In the genomic region with DNA sequence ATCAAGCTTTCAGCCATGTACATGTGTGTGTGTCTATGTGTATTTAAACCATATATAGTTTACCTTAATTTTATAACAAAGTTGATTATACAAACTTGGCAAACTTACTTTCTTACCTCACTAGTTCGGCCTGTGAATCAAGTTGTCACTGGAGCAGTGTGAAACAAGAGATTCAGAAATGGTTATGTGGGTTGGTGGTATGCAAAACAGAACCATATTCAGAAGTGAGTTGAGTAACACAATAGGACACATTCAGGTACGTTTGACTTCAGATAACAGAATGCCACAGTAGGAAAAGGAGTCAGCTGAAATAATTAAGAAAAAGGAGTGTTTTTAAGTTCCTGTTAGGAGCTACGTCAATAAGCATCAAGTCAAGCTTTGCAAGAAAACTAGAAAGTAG, we compare ENCODE assay signal across 1 cellular context.
TF ChIP-seq lines count a peak whose summit lies in the region.

No MANE protein-coding gene starts in this region.

TF ChIP-seq in GM12878, 131 proteins besides CTCF, POLR2A, EP300 and RAD21:
- TF ChIP-seq, protein P1, sequence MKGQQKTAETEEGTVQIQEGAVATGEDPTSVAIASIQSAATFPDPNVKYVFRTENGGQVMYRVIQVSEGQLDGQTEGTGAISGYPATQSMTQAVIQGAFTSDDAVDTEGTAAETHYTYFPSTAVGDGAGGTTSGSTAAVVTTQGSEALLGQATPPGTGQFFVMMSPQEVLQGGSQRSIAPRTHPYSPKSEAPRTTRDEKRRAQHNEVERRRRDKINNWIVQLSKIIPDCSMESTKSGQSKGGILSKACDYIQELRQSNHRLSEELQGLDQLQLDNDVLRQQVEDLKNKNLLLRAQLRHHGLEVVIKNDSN (IDR thresholded peaks at IDR 0.05; ENCODE audit: borderline replicate concordance, extremely low read length, insufficient read depth, low read depth, low read length) = no peak
- TF ChIP-seq FOS (IDR thresholded peaks at IDR 0.05; ENCODE audit: borderline replicate concordance, extremely low read depth, insufficient read length) = no peak
- TF ChIP-seq NR2C2 (IDR thresholded peaks at IDR 0.05; ENCODE audit: borderline replicate concordance, control insufficient read depth, insufficient read length, low read depth) = no peak
- TF ChIP-seq, protein P2, sequence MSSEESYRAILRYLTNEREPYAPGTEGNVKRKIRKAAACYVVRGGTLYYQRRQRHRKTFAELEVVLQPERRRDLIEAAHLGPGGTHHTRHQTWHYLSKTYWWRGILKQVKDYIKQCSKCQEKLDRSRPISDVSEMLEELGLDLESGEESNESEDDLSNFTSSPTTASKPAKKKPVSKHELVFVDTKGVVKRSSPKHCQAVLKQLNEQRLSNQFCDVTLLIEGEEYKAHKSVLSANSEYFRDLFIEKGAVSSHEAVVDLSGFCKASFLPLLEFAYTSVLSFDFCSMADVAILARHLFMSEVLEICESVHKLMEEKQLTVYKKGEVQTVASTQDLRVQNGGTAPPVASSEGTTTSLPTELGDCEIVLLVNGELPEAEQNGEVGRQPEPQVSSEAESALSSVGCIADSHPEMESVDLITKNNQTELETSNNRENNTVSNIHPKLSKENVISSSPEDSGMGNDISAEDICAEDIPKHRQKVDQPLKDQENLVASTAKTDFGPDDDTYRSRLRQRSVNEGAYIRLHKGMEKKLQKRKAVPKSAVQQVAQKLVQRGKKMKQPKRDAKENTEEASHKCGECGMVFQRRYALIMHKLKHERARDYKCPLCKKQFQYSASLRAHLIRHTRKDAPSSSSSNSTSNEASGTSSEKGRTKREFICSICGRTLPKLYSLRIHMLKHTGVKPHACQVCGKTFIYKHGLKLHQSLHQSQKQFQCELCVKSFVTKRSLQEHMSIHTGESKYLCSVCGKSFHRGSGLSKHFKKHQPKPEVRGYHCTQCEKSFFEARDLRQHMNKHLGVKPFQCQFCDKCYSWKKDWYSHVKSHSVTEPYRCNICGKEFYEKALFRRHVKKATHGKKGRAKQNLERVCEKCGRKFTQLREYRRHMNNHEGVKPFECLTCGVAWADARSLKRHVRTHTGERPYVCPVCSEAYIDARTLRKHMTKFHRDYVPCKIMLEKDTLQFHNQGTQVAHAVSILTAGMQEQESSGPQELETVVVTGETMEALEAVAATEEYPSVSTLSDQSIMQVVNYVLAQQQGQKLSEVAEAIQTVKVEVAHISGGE (CRISPR knock-in tag; IDR thresholded peaks at IDR 0.05) = no peak
- TF ChIP-seq IKZF2 (IDR thresholded peaks at IDR 0.05) = peak in 1 of 2 experiments; percentile 17; a peak in 1 of 4 replicates
- TF ChIP-seq MTA3 (IDR thresholded peaks at IDR 0.05; ENCODE audit: borderline replicate concordance, low read length) = no peak
- no peak for TF ChIP-seq LARP7 (IDR thresholded peaks at IDR 0.05)
- TF ChIP-seq, protein P3, sequence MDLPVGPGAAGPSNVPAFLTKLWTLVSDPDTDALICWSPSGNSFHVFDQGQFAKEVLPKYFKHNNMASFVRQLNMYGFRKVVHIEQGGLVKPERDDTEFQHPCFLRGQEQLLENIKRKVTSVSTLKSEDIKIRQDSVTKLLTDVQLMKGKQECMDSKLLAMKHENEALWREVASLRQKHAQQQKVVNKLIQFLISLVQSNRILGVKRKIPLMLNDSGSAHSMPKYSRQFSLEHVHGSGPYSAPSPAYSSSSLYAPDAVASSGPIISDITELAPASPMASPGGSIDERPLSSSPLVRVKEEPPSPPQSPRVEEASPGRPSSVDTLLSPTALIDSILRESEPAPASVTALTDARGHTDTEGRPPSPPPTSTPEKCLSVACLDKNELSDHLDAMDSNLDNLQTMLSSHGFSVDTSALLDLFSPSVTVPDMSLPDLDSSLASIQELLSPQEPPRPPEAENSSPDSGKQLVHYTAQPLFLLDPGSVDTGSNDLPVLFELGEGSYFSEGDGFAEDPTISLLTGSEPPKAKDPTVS (IDR thresholded peaks at IDR 0.05; ENCODE audit: low read depth, low read length) = no peak
- TF ChIP-seq SIN3A (IDR thresholded peaks at IDR 0.05; ENCODE audit: low read depth, low read length) = no peak
- TF ChIP-seq HCFC1 (IDR thresholded peaks at IDR 0.05; ENCODE audit: low read length) = no peak
- TF ChIP-seq, protein P4, sequence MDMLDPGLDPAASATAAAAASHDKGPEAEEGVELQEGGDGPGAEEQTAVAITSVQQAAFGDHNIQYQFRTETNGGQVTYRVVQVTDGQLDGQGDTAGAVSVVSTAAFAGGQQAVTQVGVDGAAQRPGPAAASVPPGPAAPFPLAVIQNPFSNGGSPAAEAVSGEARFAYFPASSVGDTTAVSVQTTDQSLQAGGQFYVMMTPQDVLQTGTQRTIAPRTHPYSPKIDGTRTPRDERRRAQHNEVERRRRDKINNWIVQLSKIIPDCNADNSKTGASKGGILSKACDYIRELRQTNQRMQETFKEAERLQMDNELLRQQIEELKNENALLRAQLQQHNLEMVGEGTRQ (IDR thresholded peaks at IDR 0.05; ENCODE audit: borderline replicate concordance, low read depth, low read length) = no peak
- TF ChIP-seq POLR2AphosphoS2 (IDR thresholded peaks at IDR 0.05; ENCODE audit: low read depth, low read length) = no peak
- peak; percentile 89 for TF ChIP-seq POU2F2 (IDR thresholded peaks at IDR 0.05; ENCODE audit: borderline replicate concordance, low read depth, low read length)
- TF ChIP-seq, protein P5, sequence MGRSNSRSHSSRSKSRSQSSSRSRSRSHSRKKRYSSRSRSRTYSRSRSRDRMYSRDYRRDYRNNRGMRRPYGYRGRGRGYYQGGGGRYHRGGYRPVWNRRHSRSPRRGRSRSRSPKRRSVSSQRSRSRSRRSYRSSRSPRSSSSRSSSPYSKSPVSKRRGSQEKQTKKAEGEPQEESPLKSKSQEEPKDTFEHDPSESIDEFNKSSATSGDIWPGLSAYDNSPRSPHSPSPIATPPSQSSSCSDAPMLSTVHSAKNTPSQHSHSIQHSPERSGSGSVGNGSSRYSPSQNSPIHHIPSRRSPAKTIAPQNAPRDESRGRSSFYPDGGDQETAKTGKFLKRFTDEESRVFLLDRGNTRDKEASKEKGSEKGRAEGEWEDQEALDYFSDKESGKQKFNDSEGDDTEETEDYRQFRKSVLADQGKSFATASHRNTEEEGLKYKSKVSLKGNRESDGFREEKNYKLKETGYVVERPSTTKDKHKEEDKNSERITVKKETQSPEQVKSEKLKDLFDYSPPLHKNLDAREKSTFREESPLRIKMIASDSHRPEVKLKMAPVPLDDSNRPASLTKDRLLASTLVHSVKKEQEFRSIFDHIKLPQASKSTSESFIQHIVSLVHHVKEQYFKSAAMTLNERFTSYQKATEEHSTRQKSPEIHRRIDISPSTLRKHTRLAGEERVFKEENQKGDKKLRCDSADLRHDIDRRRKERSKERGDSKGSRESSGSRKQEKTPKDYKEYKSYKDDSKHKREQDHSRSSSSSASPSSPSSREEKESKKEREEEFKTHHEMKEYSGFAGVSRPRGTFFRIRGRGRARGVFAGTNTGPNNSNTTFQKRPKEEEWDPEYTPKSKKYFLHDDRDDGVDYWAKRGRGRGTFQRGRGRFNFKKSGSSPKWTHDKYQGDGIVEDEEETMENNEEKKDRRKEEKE (IDR thresholded peaks at IDR 0.05) = no peak
- TF ChIP-seq, protein P6, sequence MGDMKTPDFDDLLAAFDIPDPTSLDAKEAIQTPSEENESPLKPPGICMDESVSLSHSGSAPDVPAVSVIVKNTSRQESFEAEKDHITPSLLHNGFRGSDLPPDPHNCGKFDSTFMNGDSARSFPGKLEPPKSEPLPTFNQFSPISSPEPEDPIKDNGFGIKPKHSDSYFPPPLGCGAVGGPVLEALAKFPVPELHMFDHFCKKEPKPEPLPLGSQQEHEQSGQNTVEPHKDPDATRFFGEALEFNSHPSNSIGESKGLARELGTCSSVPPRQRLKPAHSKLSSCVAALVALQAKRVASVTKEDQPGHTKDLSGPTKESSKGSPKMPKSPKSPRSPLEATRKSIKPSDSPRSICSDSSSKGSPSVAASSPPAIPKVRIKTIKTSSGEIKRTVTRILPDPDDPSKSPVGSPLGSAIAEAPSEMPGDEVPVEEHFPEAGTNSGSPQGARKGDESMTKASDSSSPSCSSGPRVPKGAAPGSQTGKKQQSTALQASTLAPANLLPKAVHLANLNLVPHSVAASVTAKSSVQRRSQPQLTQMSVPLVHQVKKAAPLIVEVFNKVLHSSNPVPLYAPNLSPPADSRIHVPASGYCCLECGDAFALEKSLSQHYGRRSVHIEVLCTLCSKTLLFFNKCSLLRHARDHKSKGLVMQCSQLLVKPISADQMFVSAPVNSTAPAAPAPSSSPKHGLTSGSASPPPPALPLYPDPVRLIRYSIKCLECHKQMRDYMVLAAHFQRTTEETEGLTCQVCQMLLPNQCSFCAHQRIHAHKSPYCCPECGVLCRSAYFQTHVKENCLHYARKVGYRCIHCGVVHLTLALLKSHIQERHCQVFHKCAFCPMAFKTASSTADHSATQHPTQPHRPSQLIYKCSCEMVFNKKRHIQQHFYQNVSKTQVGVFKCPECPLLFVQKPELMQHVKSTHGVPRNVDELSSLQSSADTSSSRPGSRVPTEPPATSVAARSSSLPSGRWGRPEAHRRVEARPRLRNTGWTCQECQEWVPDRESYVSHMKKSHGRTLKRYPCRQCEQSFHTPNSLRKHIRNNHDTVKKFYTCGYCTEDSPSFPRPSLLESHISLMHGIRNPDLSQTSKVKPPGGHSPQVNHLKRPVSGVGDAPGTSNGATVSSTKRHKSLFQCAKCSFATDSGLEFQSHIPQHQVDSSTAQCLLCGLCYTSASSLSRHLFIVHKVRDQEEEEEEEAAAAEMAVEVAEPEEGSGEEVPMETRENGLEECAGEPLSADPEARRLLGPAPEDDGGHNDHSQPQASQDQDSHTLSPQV (IDR thresholded peaks at IDR 0.05) = no peak
- TF ChIP-seq RUNX3 (IDR thresholded peaks at IDR 0.05; ENCODE audit: low read length) = peak; percentile 35; the same call in 1 of the 2 replicates
- TF ChIP-seq, protein P7, sequence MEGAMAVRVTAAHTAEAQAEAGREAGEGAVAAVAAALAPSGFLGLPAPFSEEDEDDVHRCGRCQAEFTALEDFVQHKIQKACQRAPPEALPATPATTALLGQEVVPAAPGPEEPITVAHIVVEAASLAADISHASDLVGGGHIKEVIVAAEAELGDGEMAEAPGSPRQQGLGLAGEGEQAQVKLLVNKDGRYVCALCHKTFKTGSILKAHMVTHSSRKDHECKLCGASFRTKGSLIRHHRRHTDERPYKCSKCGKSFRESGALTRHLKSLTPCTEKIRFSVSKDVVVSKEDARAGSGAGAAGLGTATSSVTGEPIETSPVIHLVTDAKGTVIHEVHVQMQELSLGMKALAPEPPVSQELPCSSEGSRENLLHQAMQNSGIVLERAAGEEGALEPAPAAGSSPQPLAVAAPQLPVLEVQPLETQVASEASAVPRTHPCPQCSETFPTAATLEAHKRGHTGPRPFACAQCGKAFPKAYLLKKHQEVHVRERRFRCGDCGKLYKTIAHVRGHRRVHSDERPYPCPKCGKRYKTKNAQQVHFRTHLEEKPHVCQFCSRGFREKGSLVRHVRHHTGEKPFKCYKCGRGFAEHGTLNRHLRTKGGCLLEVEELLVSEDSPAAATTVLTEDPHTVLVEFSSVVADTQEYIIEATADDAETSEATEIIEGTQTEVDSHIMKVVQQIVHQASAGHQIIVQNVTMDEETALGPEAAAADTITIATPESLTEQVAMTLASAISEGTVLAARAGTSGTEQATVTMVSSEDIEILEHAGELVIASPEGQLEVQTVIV (IDR thresholded peaks at IDR 0.05; ENCODE audit: borderline replicate concordance, partially characterized antibody) = no peak
- no peak for TF ChIP-seq CREB1 (IDR thresholded peaks at IDR 0.05; ENCODE audit: low read depth)
- TF ChIP-seq, protein P8, sequence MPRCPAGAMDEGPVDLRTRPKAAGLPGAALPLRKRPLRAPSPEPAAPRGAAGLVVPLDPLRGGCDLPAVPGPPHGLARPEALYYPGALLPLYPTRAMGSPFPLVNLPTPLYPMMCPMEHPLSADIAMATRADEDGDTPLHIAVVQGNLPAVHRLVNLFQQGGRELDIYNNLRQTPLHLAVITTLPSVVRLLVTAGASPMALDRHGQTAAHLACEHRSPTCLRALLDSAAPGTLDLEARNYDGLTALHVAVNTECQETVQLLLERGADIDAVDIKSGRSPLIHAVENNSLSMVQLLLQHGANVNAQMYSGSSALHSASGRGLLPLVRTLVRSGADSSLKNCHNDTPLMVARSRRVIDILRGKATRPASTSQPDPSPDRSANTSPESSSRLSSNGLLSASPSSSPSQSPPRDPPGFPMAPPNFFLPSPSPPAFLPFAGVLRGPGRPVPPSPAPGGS (IDR thresholded peaks at IDR 0.05; ENCODE audit: borderline replicate concordance, insufficient read depth, low read depth, low read length, poor library complexity, severe bottlenecking) = no peak
- TF ChIP-seq PAX8 (IDR thresholded peaks at IDR 0.05) = no peak
- no peak for TF ChIP-seq FOXM1 (IDR thresholded peaks at IDR 0.05; ENCODE audit: low read depth, low read length)
- TF ChIP-seq SPI1 (IDR thresholded peaks at IDR 0.05; ENCODE audit: borderline replicate concordance, insufficient read depth, low read depth, low read length) = no peak
- no peak for TF ChIP-seq PAX5 (IDR thresholded peaks at IDR 0.05; ENCODE audit: borderline replicate concordance, low read depth, low read length)
- TF ChIP-seq ZNF622 (IDR thresholded peaks at IDR 0.05) = no peak
